ENCODE assay signal across 27 cellular contexts in the genomic region with DNA sequence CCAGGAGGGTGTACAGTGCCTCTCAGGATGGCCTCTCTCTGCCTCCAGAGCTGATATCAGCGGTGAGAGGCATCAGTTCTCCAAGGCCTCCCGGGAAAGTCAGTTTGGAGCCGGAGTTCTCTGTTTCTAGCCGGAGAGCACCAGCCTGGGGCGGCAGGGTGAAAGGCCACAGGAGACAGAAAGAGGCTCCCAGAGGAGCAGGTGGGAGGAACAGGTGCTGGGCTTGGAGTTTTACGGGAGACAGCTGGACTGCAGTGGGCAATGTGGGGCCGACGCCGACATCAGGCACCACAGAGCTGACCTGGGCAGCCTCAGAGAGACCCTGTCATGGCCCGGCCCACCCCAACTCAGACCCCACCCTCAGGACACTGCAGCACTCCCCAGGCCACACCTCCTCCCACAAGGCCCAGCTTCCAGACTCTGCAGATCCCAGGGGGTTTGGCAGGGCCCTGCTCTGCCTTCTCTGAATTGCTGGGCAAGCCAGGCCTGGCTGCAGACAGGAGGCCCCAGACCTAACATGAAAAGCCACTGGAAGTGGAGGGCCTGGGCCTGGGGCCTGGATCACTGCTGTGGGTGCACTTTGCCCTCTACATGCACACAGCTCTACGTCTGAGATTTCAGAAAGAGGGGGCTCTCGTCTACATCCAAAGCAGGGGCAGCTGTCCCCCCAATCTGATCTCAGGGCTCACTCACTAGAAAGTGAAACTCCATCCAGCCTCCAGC.
DNase-seq lines count a peak whose midpoint lies in the region; ATAC-seq and TF ChIP-seq lines count a peak whose summit lies in the region.
"Had no signal": no experiment of that assay in that cellular context is flagged by ENCODE, and none has a peak within 500 bp of the region (broad histone marks: within the 10 kb centered on the region; RNA-seq: fewer than 3 reads in every experiment).

No MANE protein-coding gene starts in this region.

- DNase-seq in NCI-H748 (lab: John Stamatoyannopoulos, UW; ENCODE audit: unreplicated experiment) (peak; percentile 15), NCI-H748 treated with DMSO at 0.1 percent for 48 hours (lab: John Stamatoyannopoulos, UW) (no peak), SHP77 (lab: John Stamatoyannopoulos, UW) (peak; percentile 67 to 74), lower leg skin (ENCODE audit: low spot score in 2 of 2) (peak; percentile 3 to 61)
- DNase-seq in activated T-cell treated with anti-CD3 and anti-CD28 coated beads, Interleukin-2, amount 50 U/mL, for 48 hours, result no peak
- no peak for DNase-seq in activated naive CD4-positive, alpha-beta T cell treated with anti-CD3 and anti-CD28 coated beads, Interleukin-2, amount 10 ng/mL, durations not matched to agents 7 days and 5 days
- DNase-seq: activated CD4-positive, alpha-beta T cell treated with anti-CD3 and anti-CD28 coated beads, Interleukin-2, amount 10 ng/mL, durations not matched to agents 7 days and 5 days; activated naive CD4-positive, alpha-beta T cell treated with anti-CD3 and anti-CD28 coated beads, Interleukin-2, amount 50 U/mL, for 16 hours; DND-41; left ventricle myocardium inferior; MV-4-11; NCI-H1694 treated with DMSO at 0.1 percent for 48 hours; stimulated activated CD4-positive, alpha-beta T cell treated with anti-CD3 and anti-CD28 coated beads, Interleukin-2, amount 100 ng/mL, for 48 hours; stimulated activated naive CD8-positive, alpha-beta T cell treated with anti-CD3 and anti-CD28 coated beads, Interleukin-15, Interleukin-2, amounts not matched to agents 100 U/mL and 50 U/mL, for 24 hours; T-helper 17 cell had no signal

- peak overlapping the region; percentile 78 for H3K27ac ChIP-seq in temporal lobe (ENCODE audit: low read depth, low read length)
- H3K27ac ChIP-seq: heart left ventricle, KMS-11, left ventricle myocardium inferior, neutrophil, Peyer's patch, SJSA1, VCaP had no signal

- no peak for TF ChIP-seq CTCF in lower leg skin (IDR thresholded peaks at IDR 0.05)

- no peaks in the 10 kb centered on the region for H3K4me1 Mint-ChIP-seq in activated naive CD4-positive, alpha-beta T cell treated with anti-CD3 and anti-CD28 coated beads, Interleukin-2, amount 10 ng/mL, durations not matched to agents 7 days and 5 days
- H3K4me1 Mint-ChIP-seq: activated CD4-positive, alpha-beta T cell treated with anti-CD3 and anti-CD28 coated beads, Interleukin-2, amount 10 ng/mL, durations not matched to agents 7 days and 5 days; B cell had no signal

- 74 to 81% methylated on average over 8 to 11 of the region's 12 CpGs for WGBS in lower leg skin, 2 donors

- no peak overlapping the region for H3K4me3 ChIP-seq in lower leg skin (ENCODE audit: low read depth, poor library complexity, severe bottlenecking)
- H3K4me3 ChIP-seq: dorsolateral prefrontal cortex, heart left ventricle, left ventricle myocardium inferior, Peyer's patch, SJSA1, smooth muscle cell, tibial nerve had no signal

- no peak overlapping the region for H3K27ac Mint-ChIP-seq in activated naive CD4-positive, alpha-beta T cell treated with anti-CD3 and anti-CD28 coated beads, Interleukin-2, amount 10 ng/mL, durations not matched to agents 7 days and 5 days
- H3K27ac Mint-ChIP-seq: activated CD4-positive, alpha-beta T cell treated with anti-CD3 and anti-CD28 coated beads, Interleukin-2, amount 10 ng/mL, durations not matched to agents 7 days and 5 days; B cell; T-helper 17 cell had no signal

- no peaks in the 10 kb centered on the region for H3K36me3 Mint-ChIP-seq in activated naive CD4-positive, alpha-beta T cell treated with anti-CD3 and anti-CD28 coated beads, Interleukin-2, amount 10 ng/mL, durations not matched to agents 7 days and 5 days

- no peaks in the 10 kb centered on the region for H3K27me3 Mint-ChIP-seq in activated naive CD4-positive, alpha-beta T cell treated with anti-CD3 and anti-CD28 coated beads, Interleukin-2, amount 10 ng/mL, durations not matched to agents 7 days and 5 days
- H3K27me3 Mint-ChIP-seq: activated CD4-positive, alpha-beta T cell treated with anti-CD3 and anti-CD28 coated beads, Interleukin-2, amount 10 ng/mL, durations not matched to agents 7 days and 5 days; B cell had no signal

- H3K4me3 Mint-ChIP-seq in activated naive CD4-positive, alpha-beta T cell treated with anti-CD3 and anti-CD28 coated beads, Interleukin-2, amount 10 ng/mL, durations not matched to agents 7 days and 5 days, result no peak overlapping the region
- H3K4me3 Mint-ChIP-seq: activated CD4-positive, alpha-beta T cell treated with anti-CD3 and anti-CD28 coated beads, Interleukin-2, amount 10 ng/mL, durations not matched to agents 7 days and 5 days; B cell; T-helper 17 cell had no signal

- intact Hi-C loops in lower leg skin (cut with DNase I; ENCODE audit: low total_unique reads), result no loop called here

- no peak for TF ChIP-seq POLR2A in lower leg skin (IDR thresholded peaks at IDR 0.05)

- ATAC-seq in HG02981 (IDR thresholded peaks at IDR 0.05; ENCODE audit: unreplicated experiment), result no peak
- ATAC-seq: heart left ventricle; stimulated activated naive CD8-positive, alpha-beta T cell treated with anti-CD3 and anti-CD28 coated beads, Interleukin-15, Interleukin-2, amounts not matched to agents 100 U/mL and 50 U/mL, for 24 hours; T-helper 17 cell had no signal

- CTCF ChIA-PET in activated naive CD4-positive, alpha-beta T cell treated with anti-CD3 and anti-CD28 coated beads, Interleukin-2, amount 10 ng/mL, durations not matched to agents 7 days and 5 days (lab: Charles Lee), result no interaction called here

- H3K9me3 Mint-ChIP-seq in activated naive CD4-positive, alpha-beta T cell treated with anti-CD3 and anti-CD28 coated beads, Interleukin-2, amount 10 ng/mL, durations not matched to agents 7 days and 5 days, result no peaks in the 10 kb centered on the region
- H3K9me3 Mint-ChIP-seq: activated CD4-positive, alpha-beta T cell treated with anti-CD3 and anti-CD28 coated beads, Interleukin-2, amount 10 ng/mL, durations not matched to agents 7 days and 5 days had no signal

Comparison
In these comparisons a context has a peak if more than half of its experiments do, and no peak if none do; other contexts are left out.
1. DNase-seq: peak in NCI-H748 (single experiment), SHP77 (2 of 2) and lower leg skin (2 of 2); none in NCI-H748 treated with DMSO at 0.1 percent for 48 hours (single experiment), activated T-cell treated with anti-CD3 and anti-CD28 coated beads, Interleukin-2, amount 50 U/mL, for 48 hours (0 of 2) and activated naive CD4-positive, alpha-beta T cell treated with anti-CD3 and anti-CD28 coated beads, Interleukin-2, amount 10 ng/mL, durations not matched to agents 7 days and 5 days (single experiment).